Comparison of ENCODE assay signal across 1 cellular context in the genomic region with DNA sequence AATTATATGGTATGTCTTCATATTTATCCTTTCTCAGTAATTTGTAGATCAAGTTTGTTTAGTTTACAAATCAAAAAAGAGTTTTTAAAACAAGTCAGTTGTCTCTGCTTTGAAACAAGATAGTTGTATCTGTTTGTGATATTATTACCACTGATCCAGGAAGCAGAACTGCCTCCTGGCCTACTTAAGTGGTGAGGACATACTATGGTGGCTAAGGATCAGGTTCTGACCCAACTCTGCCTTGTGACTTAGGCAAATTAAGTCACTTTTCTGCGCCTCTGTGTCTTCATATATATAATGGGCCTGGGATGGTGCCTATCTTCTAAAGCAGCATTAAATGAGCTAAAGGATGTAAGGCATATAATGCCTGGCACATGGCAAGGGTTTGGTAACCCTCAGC.
A peak's percentile ranks its signal among the peaks of the same experiment; 100 is the strongest.
TF ChIP-seq lines count a peak whose summit lies in the region.

No MANE protein-coding gene starts in this region.

TF ChIP-seq in HEK293, 187 proteins besides CTCF, POLR2A, EP300 and RAD21 (continued from another document):
- TF ChIP-seq ZNF335 (tag by site-specific recombination; conservative IDR thresholded peaks at IDR 0.05): peak; percentile 29; the same call in 1 of the 2 replicates
